ENCODE assay signal across 1 cellular context in the genomic region with DNA sequence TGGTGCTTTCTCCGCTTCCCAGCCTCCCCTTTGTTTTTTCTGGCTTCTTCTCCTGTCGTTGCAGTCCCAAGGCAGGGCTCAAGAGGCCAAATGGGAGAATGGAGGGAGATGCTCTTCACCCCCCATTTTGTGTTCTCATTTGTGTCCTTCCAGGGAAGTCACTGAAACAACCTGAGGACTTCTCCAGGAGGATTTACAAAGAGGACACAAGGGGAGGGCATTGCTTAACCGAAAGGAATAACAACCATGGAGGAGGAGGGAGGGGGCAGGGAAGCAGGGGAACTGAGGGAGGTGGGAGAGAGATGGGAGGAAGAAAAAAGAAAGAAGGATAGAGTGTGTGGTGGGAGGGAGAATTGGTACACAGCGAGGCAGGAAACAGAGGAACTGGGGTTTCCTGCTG.
TF ChIP-seq lines count a peak whose summit lies in the region.

No MANE protein-coding gene starts in this region.

TF ChIP-seq in H1, 55 proteins besides CTCF, POLR2A, EP300 and RAD21:
- no peak for TF ChIP-seq CREB1 (IDR thresholded peaks at IDR 0.05)
- no peak for TF ChIP-seq KDM1A (IDR thresholded peaks at IDR 0.05; ENCODE audit: borderline replicate concordance, low read length)
- TF ChIP-seq CTBP2 (IDR thresholded peaks at IDR 0.05; ENCODE audit: borderline replicate concordance, insufficient read depth, insufficient read length, low read length): no peak
- no peak for TF ChIP-seq GTF2F1 (IDR thresholded peaks at IDR 0.05; ENCODE audit: borderline replicate concordance, low read depth, low read length)
- TF ChIP-seq POU5F1 (IDR thresholded peaks at IDR 0.05; ENCODE audit: low read depth, low read length): no peak
- no peak for TF ChIP-seq ATF2 (IDR thresholded peaks at IDR 0.05; ENCODE audit: low read length)
- TF ChIP-seq SIX5 (IDR thresholded peaks at IDR 0.05; ENCODE audit: low read depth, low read length): no peak
- TF ChIP-seq POLR2AphosphoS5 (IDR thresholded peaks at IDR 0.05; ENCODE audit: low read depth, low read length): no peak
- no peak for TF ChIP-seq NANOG (IDR thresholded peaks at IDR 0.05; ENCODE audit: insufficient read depth, low read depth, low read length, poor library complexity, severe bottlenecking)
- TF ChIP-seq, protein P1, sequence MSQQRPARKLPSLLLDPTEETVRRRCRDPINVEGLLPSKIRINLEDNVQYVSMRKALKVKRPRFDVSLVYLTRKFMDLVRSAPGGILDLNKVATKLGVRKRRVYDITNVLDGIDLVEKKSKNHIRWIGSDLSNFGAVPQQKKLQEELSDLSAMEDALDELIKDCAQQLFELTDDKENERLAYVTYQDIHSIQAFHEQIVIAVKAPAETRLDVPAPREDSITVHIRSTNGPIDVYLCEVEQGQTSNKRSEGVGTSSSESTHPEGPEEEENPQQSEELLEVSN (IDR thresholded peaks at IDR 0.05): no peak; the same call in 1 of the 2 replicates
